8 cellular contexts compared by ENCODE assay signal in genomic region chr1:67430358-67431155, GRCh38. TPM values are rescaled to one million over a fixed set of nuclear protein-coding genes. Genes with fewer than 3 reads are reported as not detected.
DNase-seq lines count a peak whose midpoint lies in the region; ATAC-seq and TF ChIP-seq lines count a peak whose summit lies in the region.

SERBP1 (minus strand) TSS chr1:67430402; CDS start chr1:67430300, 102 bp downstream.

- peak within 1 kb of the TSS; percentile 73 for H3K27ac ChIP-seq in RWPE2 (ENCODE audit: poor library complexity, severe bottlenecking)

- H3K27me3 ChIP-seq in RWPE2 (ENCODE audit: insufficient read depth, poor library complexity, severe bottlenecking): no peaks in the 10 kb centered on the region

- H3K4me1 Mint-ChIP-seq in activated T-helper 2 cell treated with anti-CD3 and anti-CD28 coated beads, Interferon-gamma antibody, Interleukin-2, Interleukin-4, amounts not matched to agents 10 μg/mL and 5 μg/mL and 100 μg/mL, durations not matched to agents 14 hours and 24 hours and 36 hours (ENCODE audit: low read depth): peaks cover 48% of the 10 kb centered on the region
- peaks cover 60 to 62% of the 10 kb centered on the region in 2 donors for H3K4me1 Mint-ChIP-seq in natural killer cell

- H3K36me3 ChIP-seq in RWPE2 (ENCODE audit: low read depth): peaks cover 43% of the 10 kb centered on the region

- peak within 1 kb of the TSS; percentile 87 for H3K4me3 Mint-ChIP-seq in activated T-helper 2 cell treated with anti-CD3 and anti-CD28 coated beads, Interferon-gamma antibody, Interleukin-2, Interleukin-4, amounts not matched to agents 10 μg/mL and 5 μg/mL and 100 μg/mL, durations not matched to agents 14 hours and 24 hours and 36 hours (ENCODE audit: low read depth)
- peak within 1 kb of the TSS; percentile 100 for H3K4me3 Mint-ChIP-seq in natural killer cell

- DNase-seq in Daoy (ENCODE audit: low read depth) (peak; percentile 99), H4 (ENCODE audit: low spot score) (peak; percentile 99), LoVo (ENCODE audit: low spot score) (peak; percentile 96), RWPE2 (ENCODE audit: low spot score) (peak; percentile 96), fibroblast of mammary gland (ENCODE audit: low read depth) (peak; percentile 94), natural killer cell (peak; percentile 91)
- DNase-seq in activated T-helper 2 cell treated with anti-CD3 and anti-CD28 coated beads, Interferon-gamma antibody, Interleukin-2, Interleukin-4, amounts not matched to agents 10 μg/mL and 5 μg/mL and 100 μg/mL, durations not matched to agents 14 hours and 24 hours and 36 hours (ENCODE audit: low spot score): peak; percentile 95
- DNase-seq in stimulated activated naive CD4-positive, alpha-beta T cell treated with Interleukin-2 at 50 U/mL for 16 hours (lab: John Stamatoyannopoulos, UW): peak; percentile 96

- H3K9me3 ChIP-seq in RWPE2 (ENCODE audit: severe bottlenecking): no peaks in the 10 kb centered on the region

- peak within 1 kb of the TSS; percentile 95 for H3K27ac Mint-ChIP-seq in activated T-helper 2 cell treated with anti-CD3 and anti-CD28 coated beads, Interferon-gamma antibody, Interleukin-2, Interleukin-4, amounts not matched to agents 10 μg/mL and 5 μg/mL and 100 μg/mL, durations not matched to agents 14 hours and 24 hours and 36 hours
- peak within 1 kb of the TSS; percentile 99 to 100 for H3K27ac Mint-ChIP-seq in natural killer cell

- TF ChIP-seq CTCF in RWPE2 (IDR thresholded peaks at IDR 0.05; ENCODE audit: poor library complexity, severe bottlenecking) (no peak), fibroblast of mammary gland (conservative IDR thresholded peaks at IDR 0.05; ENCODE audit: control insufficient read depth, insufficient read depth, low read depth, low read length) (no peak), natural killer cell (IDR thresholded peaks at IDR 0.05) (no peak)

- H3K4me1 ChIP-seq in RWPE2 (ENCODE audit: insufficient read depth, poor library complexity, severe bottlenecking): peaks cover 14% of the 10 kb centered on the region

- no peaks in the 10 kb centered on the region for H3K9me3 Mint-ChIP-seq in activated T-helper 2 cell treated with anti-CD3 and anti-CD28 coated beads, Interferon-gamma antibody, Interleukin-2, Interleukin-4, amounts not matched to agents 10 μg/mL and 5 μg/mL and 100 μg/mL, durations not matched to agents 14 hours and 24 hours and 36 hours
- H3K9me3 Mint-ChIP-seq in natural killer cell: no peaks in the 10 kb centered on the region

- intact Hi-C loops in activated T-helper 2 cell treated with anti-CD3 and anti-CD28 coated beads, Interferon-gamma antibody, Interleukin-2, Interleukin-4, amounts not matched to agents 10 μg/mL and 5 μg/mL and 100 μg/mL, durations not matched to agents 14 hours and 24 hours and 36 hours (cut with micrococcal nuclease): loop anchor here (2.0 kb wide), 3 partner anchors 70 to 254 kb away; partner anchors contain the start of gene GADD45A
- intact Hi-C loops in natural killer cell (cut with micrococcal nuclease): loop anchor here (1.0 to 10.0 kb wide), 5 partner anchors 70 to 496 kb away; partner anchors contain the start of gene GADD45A

- H3K4me3 ChIP-seq in RWPE2 (ENCODE audit: severe bottlenecking) (peak within 1 kb of the TSS; percentile 60), fibroblast of mammary gland (ENCODE audit: control insufficient read depth, low read depth, low read length) (peak within 1 kb of the TSS; percentile 80)

- no peaks in the 10 kb centered on the region for H3K27me3 Mint-ChIP-seq in activated T-helper 2 cell treated with anti-CD3 and anti-CD28 coated beads, Interferon-gamma antibody, Interleukin-2, Interleukin-4, amounts not matched to agents 10 μg/mL and 5 μg/mL and 100 μg/mL, durations not matched to agents 14 hours and 24 hours and 36 hours (ENCODE audit: low read depth)
- peaks cover 0 to 7% of the 10 kb centered on the region in 2 donors for H3K27me3 Mint-ChIP-seq in natural killer cell (ENCODE audit: low read depth in 2 of 2)

- ATAC-seq in RWPE2 (ENCODE audit: low read depth) (peak; percentile 87), natural killer cell (peak; percentile 82 to 95 (median 85))

- H3K36me3 Mint-ChIP-seq in activated T-helper 2 cell treated with anti-CD3 and anti-CD28 coated beads, Interferon-gamma antibody, Interleukin-2, Interleukin-4, amounts not matched to agents 10 μg/mL and 5 μg/mL and 100 μg/mL, durations not matched to agents 14 hours and 24 hours and 36 hours (ENCODE audit: low read depth): peaks cover 47% of the 10 kb centered on the region
- H3K36me3 Mint-ChIP-seq in natural killer cell: peaks cover 1% of the 10 kb centered on the region

RNA-seq across cellular contexts. Expression of gene SERBP1, which starts in this region (rescaled TPM):
- total RNA-seq in Daoy (2014; rRNA removed; shearing (Covaris generic)): 712 and 805 TPM in 2 replicates
- total RNA-seq in H4 (2014; rRNA removed; shearing (Covaris generic)): 263 and 300 TPM in 2 replicates
- 484 and 491 TPM in 2 replicates for total RNA-seq in activated T-helper 2 cell treated with anti-CD3 and anti-CD28 coated beads, Interferon-gamma antibody, Interleukin-2, Interleukin-4, amounts not matched to agents 10 μg/mL and 5 μg/mL and 100 μg/mL, durations not matched to agents 14 hours and 24 hours and 36 hours
- 100 to 1,000 TPM; 137 to 183 (median 149) TPM for total RNA-seq in natural killer cell

Comparison
In these comparisons a context has a peak if more than half of its experiments do, and no peak if none do; other contexts are left out.
1. Peak in every context shown above with its lines: DNase-seq, ATAC-seq, H3K4me3 ChIP-seq and H3K27ac ChIP-seq.